27 cellular contexts compared by ENCODE assay signal in genomic region chr20:44106615-44107014, GRCh38.
"Had no signal": no experiment of that assay in that cellular context is flagged by ENCODE, and none has a peak within 500 bp of the region (broad histone marks: within the 10 kb centered on the region; RNA-seq: fewer than 3 reads in every experiment).

No MANE protein-coding gene starts in this region.

- H3K4me3 Mint-ChIP-seq: nephron; stimulated activated effector memory CD8-positive, alpha-beta T cell treated with anti-CD3 and anti-CD28 coated beads, Interleukin-12 subunit alpha, Interleukin-12 subunit beta, amount 100 ng/mL, for 72 hours; stimulated activated naive B cell treated with anti-CD40 and anti-IgM and Interleukin-4, amounts not matched to agents 10 μg/mL and 1 μg/mL and 100 μg/mL, for 72 hours; stimulated activated naive CD8-positive, alpha-beta T cell treated with anti-CD3 and anti-CD28 coated beads, Interleukin-15, Interleukin-2, amounts not matched to agents 100 ng/mL and 50 ng/mL, for 24 hours had no signal

- H3K27me3 ChIP-seq: ovary, right lobe of liver, sigmoid colon, thyroid gland, tibial nerve, upper lobe of left lung, vagina had no signal

- H3K27ac Mint-ChIP-seq: nephron; neural progenitor cell; progenitor cell of endocrine pancreas; stimulated activated effector memory CD8-positive, alpha-beta T cell treated with anti-CD3 and anti-CD28 coated beads, Interleukin-12 subunit alpha, Interleukin-12 subunit beta, amount 100 ng/mL, for 72 hours; stimulated activated naive B cell treated with anti-CD40 and anti-IgM and Interleukin-4, amounts not matched to agents 10 μg/mL and 1 μg/mL and 100 μg/mL, for 72 hours; stimulated activated naive CD8-positive, alpha-beta T cell treated with anti-CD3 and anti-CD28 coated beads, Interleukin-15, Interleukin-2, amounts not matched to agents 100 ng/mL and 50 ng/mL, for 24 hours had no signal

- ATAC-seq: right cardiac atrium; right lobe of liver; stimulated activated effector memory CD8-positive, alpha-beta T cell treated with anti-CD3 and anti-CD28 coated beads, Interleukin-12 subunit alpha, Interleukin-12 subunit beta, amount 100 ng/mL, for 72 hours; stimulated activated naive B cell treated with anti-CD40 and anti-IgM and Interleukin-4, amounts not matched to agents 10 μg/mL and 1 μg/mL and 100 μg/mL, for 72 hours had no signal

- H3K4me1 ChIP-seq: neural progenitor cell, psoas muscle, right lobe of liver, thyroid gland, tibial nerve, upper lobe of left lung, vagina had no signal

- H3K4me3 ChIP-seq: neural progenitor cell, ovary, psoas muscle, right lobe of liver, sigmoid colon, stomach, thoracic aorta, thyroid gland, tibial nerve, upper lobe of left lung, vagina had no signal

- H3K9me3 ChIP-seq: ovary, psoas muscle, right lobe of liver, thoracic aorta, thyroid gland had no signal

- H3K36me3 ChIP-seq: neural progenitor cell, ovary, right lobe of liver, stomach, thoracic aorta, thyroid gland, tibial nerve, upper lobe of left lung, vagina had no signal

- H3K27ac ChIP-seq: neural progenitor cell, ovary, parathyroid adenoma, right lobe of liver, stomach, thoracic aorta, thyroid gland, tibial nerve, upper lobe of left lung, vagina had no signal

- H3K36me3 Mint-ChIP-seq: neural progenitor cell; stimulated activated effector memory CD8-positive, alpha-beta T cell treated with anti-CD3 and anti-CD28 coated beads, Interleukin-12 subunit alpha, Interleukin-12 subunit beta, amount 100 ng/mL, for 72 hours had no signal

- H3K4me1 Mint-ChIP-seq: neural progenitor cell; stimulated activated effector memory CD8-positive, alpha-beta T cell treated with anti-CD3 and anti-CD28 coated beads, Interleukin-12 subunit alpha, Interleukin-12 subunit beta, amount 100 ng/mL, for 72 hours; stimulated activated naive B cell treated with anti-CD40 and anti-IgM and Interleukin-4, amounts not matched to agents 10 μg/mL and 1 μg/mL and 100 μg/mL, for 72 hours had no signal

- DNase-seq: occipital lobe; ovary; posterior cingulate gyrus; psoas muscle; right cardiac atrium; right lobe of liver; sigmoid colon; small intestine; stimulated activated CD4-positive, alpha-beta T cell treated with anti-CD3 and anti-CD28 coated beads, Interleukin-15, amount 100 ng/mL, for 24 hours; stimulated activated CD4-positive, alpha-beta T cell treated with anti-CD3 and anti-CD28 coated beads, Interleukin-2, amount 100 ng/mL, for 24 hours; stimulated activated CD4-positive, alpha-beta T cell treated with anti-CD3 and anti-CD28 coated beads, Interleukin-2, amount 100 ng/mL, for 48 hours; stimulated activated CD4-positive, alpha-beta T cell treated with anti-CD3 and anti-CD28 coated beads, Interleukin-4, amount 100 ng/mL, for 24 hours; stimulated activated naive B cell treated with anti-CD40 and anti-IgM and Interleukin-4, amounts not matched to agents 10 μg/mL and 1 μg/mL and 100 μg/mL, for 72 hours; stimulated activated naive CD4-positive, alpha-beta T cell treated with Interleukin-2 at 50 U/mL for 16 hours; stomach; thyroid gland; trophoblast cell; upper lobe of left lung had no signal

- H3K9ac ChIP-seq: neural progenitor cell, parathyroid adenoma had no signal
